29 cellular contexts compared by ENCODE assay signal in the genomic region with DNA sequence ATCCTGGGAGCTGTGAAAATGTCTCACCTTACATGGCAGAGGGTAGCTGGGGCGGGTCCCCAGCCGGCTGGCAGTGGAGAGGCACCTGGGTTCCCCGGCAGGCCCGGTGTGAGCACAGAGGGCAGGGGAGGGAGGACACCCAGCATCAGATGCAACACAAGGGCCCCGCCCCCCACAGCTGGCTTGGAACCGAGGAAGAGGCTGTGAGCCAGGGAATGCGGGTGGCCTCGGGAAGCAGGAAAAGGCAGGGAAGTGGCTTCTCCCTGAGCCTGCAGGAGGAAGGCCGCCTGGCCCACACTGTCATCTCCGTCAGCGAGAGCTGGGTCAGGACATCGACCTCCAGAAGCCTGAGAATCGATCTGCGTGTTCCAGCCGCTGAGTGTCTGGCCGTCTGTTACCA.
DNase-seq lines count a peak whose midpoint lies in the region; ATAC-seq and TF ChIP-seq lines count a peak whose summit lies in the region.
"Had no signal": no experiment of that assay in that cellular context is flagged by ENCODE, and none has a peak within 500 bp of the region (broad histone marks: within the 10 kb centered on the region; RNA-seq: fewer than 3 reads in every experiment).

No MANE protein-coding gene starts in this region.

- CTCF ChIA-PET in activated naive CD4-positive, alpha-beta T cell treated with anti-CD3 and anti-CD28 coated beads for 36 hours (lab: Charles Lee), result no interaction called here

- peaks cover 19% of the 10 kb centered on the region for H3K9me3 Mint-ChIP-seq in stimulated activated memory B cell treated with anti-CD40 and anti-IgM and Interleukin-4, amounts not matched to agents 10 μg/mL and 1 μg/mL and 100 μg/mL, for 72 hours
- peaks cover 11% of the 10 kb centered on the region for H3K9me3 Mint-ChIP-seq in activated naive CD4-positive, alpha-beta T cell treated with anti-CD3 and anti-CD28 coated beads for 36 hours
- H3K9me3 Mint-ChIP-seq in endothelial cell (ENCODE audit: unreplicated experiment), result no peaks in the 10 kb centered on the region
- H3K9me3 Mint-ChIP-seq: activated naive CD4-positive, alpha-beta T cell treated with anti-CD3 and anti-CD28 coated beads, Interleukin-2, amount 50 U/mL, for 24 hours; CD4-positive, alpha-beta T cell had no signal

- peaks cover 33% of the 10 kb centered on the region for H3K4me1 Mint-ChIP-seq in stimulated activated memory B cell treated with anti-CD40 and anti-IgM and Interleukin-4, amounts not matched to agents 10 μg/mL and 1 μg/mL and 100 μg/mL, for 72 hours
- peaks cover 2% of the 10 kb centered on the region for H3K4me1 Mint-ChIP-seq in activated naive CD4-positive, alpha-beta T cell treated with anti-CD3 and anti-CD28 coated beads for 36 hours (ENCODE audit: low read depth)
- peaks cover 8% of the 10 kb centered on the region for H3K4me1 Mint-ChIP-seq in endothelial cell (ENCODE audit: unreplicated experiment)

- peak; percentile 71 for ATAC-seq in left lobe of liver
- no peak for ATAC-seq in stimulated activated memory B cell treated with anti-CD40 and anti-IgM and Interleukin-4, amounts not matched to agents 10 μg/mL and 1 μg/mL and 100 μg/mL, for 72 hours
- ATAC-seq: activated CD4-positive, alpha-beta T cell treated with anti-CD3 and anti-CD28 coated beads for 36 hours; activated T-helper 17 cell treated with anti-CD3 and anti-CD28 coated beads, Interleukin-2, amount 50 U/mL, for 72 hours; left colon had no signal

- H3K27me3 Mint-ChIP-seq in stimulated activated memory B cell treated with anti-CD40 and anti-IgM and Interleukin-4, amounts not matched to agents 10 μg/mL and 1 μg/mL and 100 μg/mL, for 72 hours, result peaks cover 12% of the 10 kb centered on the region
- no peaks in the 10 kb centered on the region for H3K27me3 Mint-ChIP-seq in activated naive CD4-positive, alpha-beta T cell treated with anti-CD3 and anti-CD28 coated beads for 36 hours (ENCODE audit: low read depth)
- H3K27me3 Mint-ChIP-seq in endothelial cell (ENCODE audit: unreplicated experiment), result peaks cover 17% of the 10 kb centered on the region
- H3K27me3 Mint-ChIP-seq: activated CD4-positive, alpha-beta T cell treated with anti-CD3 and anti-CD28 coated beads for 36 hours; CD4-positive, alpha-beta T cell had no signal

- H3K4me3 Mint-ChIP-seq in stimulated activated memory B cell treated with anti-CD40 and anti-IgM and Interleukin-4, amounts not matched to agents 10 μg/mL and 1 μg/mL and 100 μg/mL, for 72 hours, result no peak overlapping the region
- H3K4me3 Mint-ChIP-seq in activated naive CD4-positive, alpha-beta T cell treated with anti-CD3 and anti-CD28 coated beads for 36 hours, result no peak overlapping the region
- no peak overlapping the region for H3K4me3 Mint-ChIP-seq in endothelial cell (ENCODE audit: unreplicated experiment)
- H3K4me3 Mint-ChIP-seq: activated CD4-positive, alpha-beta T cell treated with anti-CD3 and anti-CD28 coated beads for 36 hours; activated naive CD4-positive, alpha-beta T cell treated with anti-CD3 and anti-CD28 coated beads, Interleukin-2, amount 50 U/mL, for 24 hours; activated T-helper 17 cell treated with anti-CD3 and anti-CD28 coated beads, Interleukin-2, amount 50 U/mL, for 72 hours; CD4-positive, alpha-beta T cell; immature natural killer cell had no signal

- peak overlapping the region; percentile 30; the same call in 1 of the 2 replicates for H3K27ac ChIP-seq in VCaP
- H3K27ac ChIP-seq: 22Rv1, breast epithelium, HL-60, KMS-11 had no signal

- H3K27ac Mint-ChIP-seq in stimulated activated memory B cell treated with anti-CD40 and anti-IgM and Interleukin-4, amounts not matched to agents 10 μg/mL and 1 μg/mL and 100 μg/mL, for 72 hours, result peak overlapping the region; percentile 65
- H3K27ac Mint-ChIP-seq in activated naive CD4-positive, alpha-beta T cell treated with anti-CD3 and anti-CD28 coated beads for 36 hours, result no peak overlapping the region
- H3K27ac Mint-ChIP-seq in endothelial cell (ENCODE audit: unreplicated experiment), result no peak overlapping the region
- H3K27ac Mint-ChIP-seq: activated CD4-positive, alpha-beta T cell treated with anti-CD3 and anti-CD28 coated beads for 36 hours; activated naive CD4-positive, alpha-beta T cell treated with anti-CD3 and anti-CD28 coated beads, Interleukin-2, amount 50 U/mL, for 24 hours; CD4-positive, alpha-beta T cell had no signal

- H3K36me3 Mint-ChIP-seq in stimulated activated memory B cell treated with anti-CD40 and anti-IgM and Interleukin-4, amounts not matched to agents 10 μg/mL and 1 μg/mL and 100 μg/mL, for 72 hours, result no peaks in the 10 kb centered on the region
- no peaks in the 10 kb centered on the region for H3K36me3 Mint-ChIP-seq in activated naive CD4-positive, alpha-beta T cell treated with anti-CD3 and anti-CD28 coated beads for 36 hours (ENCODE audit: low read depth)
- H3K36me3 Mint-ChIP-seq in endothelial cell (ENCODE audit: low read depth, unreplicated experiment), result peaks cover 8% of the 10 kb centered on the region
- H3K36me3 Mint-ChIP-seq: activated naive CD4-positive, alpha-beta T cell treated with anti-CD3 and anti-CD28 coated beads, Interleukin-2, amount 50 U/mL, for 24 hours had no signal

- intact Hi-C loops in activated naive CD4-positive, alpha-beta T cell treated with anti-CD3 and anti-CD28 coated beads for 36 hours (cut with micrococcal nuclease), result no loop called here

- TF ChIP-seq CTCF in VCaP (conservative IDR thresholded peaks at IDR 0.05), result no peak
- TF ChIP-seq CTCF in endothelial cell (IDR thresholded peaks at IDR 0.05; ENCODE audit: unreplicated experiment), result no peak

- DNase-seq in NCI-H2029 (lab: John Stamatoyannopoulos, UW) (peak; percentile 21), NCI-H2029 treated with DMSO at 0.1 percent for 48 hours (lab: John Stamatoyannopoulos, UW) (no peak), left lobe of liver (ENCODE audit: low spot score) (peak; percentile 68), endothelial cell (ENCODE audit: low spot score) (no peak)
- DNase-seq in activated naive CD4-positive, alpha-beta T cell treated with anti-CD3 and anti-CD28 coated beads for 36 hours, result no peak
- DNase-seq in stimulated activated CD4-positive, alpha-beta T cell treated with anti-CD3 and anti-CD28 coated beads, Interleukin-4, amount 100 ng/mL, for 24 hours, result no peak
- DNase-seq: activated CD4-positive, alpha-beta T cell treated with anti-CD3 and anti-CD28 coated beads for 36 hours; anterior cingulate cortex; CD4-positive, alpha-beta T cell; DMS 273 treated with DMSO at 0.1 percent for 48 hours; EL; GOT3; immature natural killer cell; left colon; MG63; NCI-H1105 treated with DMSO at 0.1 percent for 48 hours; NCI-H187 treated with DMSO at 0.1 percent for 48 hours; NCI-H510A treated with DMSO at 0.1 percent for 48 hours; posterior cingulate gyrus; stimulated activated naive CD4-positive, alpha-beta T cell; T-helper 9 cell had no signal

Comparison
In these comparisons a context has a peak if more than half of its experiments do, and no peak if none do; other contexts are left out.
1. DNase-seq: peak in NCI-H2029 (single experiment) and left lobe of liver (single experiment); none in NCI-H2029 treated with DMSO at 0.1 percent for 48 hours (single experiment), activated naive CD4-positive, alpha-beta T cell treated with anti-CD3 and anti-CD28 coated beads for 36 hours (single experiment), endothelial cell (single experiment) and stimulated activated CD4-positive, alpha-beta T cell treated with anti-CD3 and anti-CD28 coated beads, Interleukin-4, amount 100 ng/mL, for 24 hours (single experiment).